ENCODE assay signal across 23 cellular contexts in the genomic region with DNA sequence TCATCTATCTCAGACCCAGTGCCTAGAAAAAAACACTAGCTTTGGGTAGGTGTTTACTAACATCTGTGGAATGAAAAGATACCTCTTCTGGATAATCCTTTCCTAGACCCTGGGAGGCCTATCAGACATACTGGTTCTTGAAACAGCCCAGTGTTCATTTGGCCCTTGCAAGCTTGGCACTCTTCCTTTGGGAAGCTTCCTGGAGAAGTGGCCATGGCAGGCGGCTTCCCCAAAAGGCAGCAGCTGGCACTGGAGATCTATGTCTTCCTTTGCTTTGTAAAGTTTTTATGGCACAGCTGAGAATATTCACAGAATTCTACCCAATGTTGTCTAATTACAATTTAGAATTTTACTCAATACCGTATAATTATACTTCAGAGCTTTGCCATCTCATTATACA.
"Had no signal": no experiment of that assay in that cellular context is flagged by ENCODE, and none has a peak within 500 bp of the region (broad histone marks: within the 10 kb centered on the region; RNA-seq: fewer than 3 reads in every experiment).

No MANE protein-coding gene starts in this region.

- ATAC-seq: HepG2, Right ventricle myocardium inferior, SK-N-SH treated with all-trans-retinoic acid at 6 μM for 48 hours had no signal

- H3K9me3 ChIP-seq: MG63, Peyer's patch, SJCRH30 had no signal

- DNase-seq: IMR-90; Karpas-422; KG1; MG63; NCI-H1092; NCI-H1105 treated with DMSO at 0.1 percent for 48 hours; NCI-H1417 treated with DMSO at 0.1 percent for 48 hours; NCI-H146; NCI-H1694 treated with DMSO at 0.1 percent for 48 hours; NCI-H1930; NCI-H2081; NCI-H2107; NCI-H2227 treated with DMSO at 0.1 percent for 48 hours; NCI-H510A treated with DMSO at 0.1 percent for 48 hours; NCI-H748 treated with DMSO at 0.1 percent for 48 hours; NK-92 treated with Interleukin-12 subunit alpha and Interleukin-12 subunit beta, amount 100 ng/mL, for 24 hours; PC-9; Peyer's patch; SHP77 treated with DMSO at 0.1 percent for 48 hours; SJCRH30 had no signal
